Comparison of ENCODE assay signal across 8 cellular contexts in the genomic region with DNA sequence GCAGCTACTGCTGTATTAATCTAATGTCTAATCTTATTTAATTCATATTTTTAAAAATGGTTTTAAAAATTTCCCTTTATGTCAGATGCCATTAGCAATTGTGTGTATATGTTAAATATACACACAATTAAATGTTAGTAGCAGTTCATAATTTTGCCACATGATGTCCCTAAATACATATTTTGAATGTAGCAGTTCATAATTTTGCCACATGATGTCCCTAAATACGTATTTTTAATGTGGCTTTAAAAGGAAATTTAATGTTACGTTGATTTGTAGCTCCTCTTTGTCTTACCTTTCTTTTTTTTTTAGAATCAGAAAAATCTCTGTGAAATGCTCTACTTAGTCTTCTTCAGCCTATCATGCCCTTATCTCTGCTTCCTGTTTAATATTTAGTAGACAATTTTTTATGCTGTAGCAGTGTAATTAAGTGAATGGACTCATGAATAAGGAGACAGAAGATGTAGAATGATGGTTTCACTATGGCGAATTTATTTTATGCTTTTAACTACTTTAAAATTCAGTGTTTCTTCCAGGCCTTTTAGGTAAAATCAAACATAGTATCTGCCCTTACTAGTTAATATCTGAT. TPM values are rescaled to one million over a fixed set of nuclear protein-coding genes. Genes with fewer than 3 reads are reported as not detected.
A peak's percentile ranks its signal among the peaks of the same experiment; 100 is the strongest.
DNase-seq lines count a peak whose midpoint lies in the region; TF ChIP-seq lines count a peak whose summit lies in the region.

No MANE protein-coding gene starts in this region.

- TF ChIP-seq CTCF in mammary epithelial cell (conservative IDR thresholded peaks at IDR 0.05 in 1 of 2, IDR thresholded peaks at IDR 0.05 in 1 of 2; ENCODE audit: extremely low read depth in 1 of 2, insufficient read depth in 1 of 2, low read depth in 1 of 2, low read length in 2 of 2) (peak; percentile 76 to 77), nephron (IDR thresholded peaks at IDR 0.05; ENCODE audit: unreplicated experiment in 3 of 3) (peak; percentile 53 to 78 (median 69))

- H2AFZ ChIP-seq in mammary epithelial cell (ENCODE audit: low read depth, low read length), result peak overlapping the region; percentile 61

- dilution Hi-C loops in mammary epithelial cell (cut with HindIII; ENCODE audit: low sequenced_read_pairs), result no loop called here

- peak overlapping the region in 1 of 3 experiments; percentile 41 for H3K4me3 ChIP-seq in mammary epithelial cell (replicated peaks in 1 of 3; ENCODE audit: insufficient read depth in 1 of 3, low read depth in 2 of 3, low read length in 3 of 3)

- no peaks in the 10 kb centered on the region for H3K36me3 ChIP-seq in mammary epithelial cell (ENCODE audit: insufficient read depth, low read length)

- no peaks in the 10 kb centered on the region for H3K9me3 Mint-ChIP-seq in nephron
- H3K9me3 Mint-ChIP-seq in activated CD4-positive, alpha-beta T cell treated with anti-CD3 and anti-CD28 coated beads, Interleukin-2, amount 10 ng/mL, durations not matched to agents 24 days and 14 days, result no peaks in the 10 kb centered on the region

- no peak overlapping the region for H3K27ac Mint-ChIP-seq in nephron
- no peak overlapping the region for H3K27ac Mint-ChIP-seq in activated CD4-positive, alpha-beta T cell treated with anti-CD3 and anti-CD28 coated beads, Interleukin-2, amount 10 ng/mL, durations not matched to agents 24 days and 14 days

- no peaks in the 10 kb centered on the region for H3K9me3 ChIP-seq in mammary epithelial cell (replicated peaks; ENCODE audit: insufficient read depth, low read length)

- peak overlapping the region; percentile 13 for H3K9ac ChIP-seq in mammary epithelial cell (ENCODE audit: insufficient read depth, low read length)

- H3K4me3 Mint-ChIP-seq in nephron, result no peak overlapping the region
- H3K4me3 Mint-ChIP-seq in activated CD4-positive, alpha-beta T cell treated with anti-CD3 and anti-CD28 coated beads, Interleukin-2, amount 10 ng/mL, durations not matched to agents 24 days and 14 days, result no peak overlapping the region

- no peaks in the 10 kb centered on the region for H3K4me1 ChIP-seq in mammary epithelial cell (ENCODE audit: insufficient read depth, low read length)

- CTCF ChIA-PET in mammary epithelial cell (lab: Charles Lee; ENCODE audit: low non-redundant PET), result interaction anchor here (0.7 to 1.7 kb wide), 4 partner anchors 16 to 980 kb away, joined by 3 to 13 read pairs (median 7); no protein-coding TSS in a partner anchor

- DNase-seq in NCI-H2196 (lab: John Stamatoyannopoulos, UW; ENCODE audit: unreplicated experiment) (peak; percentile 21), NCI-H2196 treated with DMSO at 0.1 percent for 48 hours (lab: John Stamatoyannopoulos, UW; ENCODE audit: unreplicated experiment) (no peak), H4 (ENCODE audit: low spot score) (peak; percentile 59), NAMALWA (ENCODE audit: low spot score) (peak; percentile 68), mammary epithelial cell (peak; percentile 38), ureter (ENCODE audit: low spot score) (no peak)
- no peak for DNase-seq in activated CD4-positive, alpha-beta T cell treated with anti-CD3 and anti-CD28 coated beads, Interleukin-2, amount 10 ng/mL, durations not matched to agents 24 days and 14 days

- no TSS peak for BruUV-seq in mammary epithelial cell (replicated peaks; lab: Mats Ljungman, UMichigan)

- no peak overlapping the region for H3K27ac ChIP-seq in mammary epithelial cell (ENCODE audit: insufficient read depth, low read depth, low read length)

- no peaks in the 10 kb centered on the region for H3K79me2 ChIP-seq in mammary epithelial cell (ENCODE audit: insufficient read depth, low read length)

- no peaks in the 10 kb centered on the region for H3K27me3 ChIP-seq in mammary epithelial cell (ENCODE audit: insufficient read depth, low read length)

- in situ Hi-C loops in mammary epithelial cell (cut with MboI; ENCODE audit: low sequenced_read_pairs in 2 of 2), result loop anchor here in 1 of 2 donors (10.0 to 25.0 kb wide), 2 partner anchors 130 to 568 kb away; a partner anchor contains a TSS

- intact Hi-C loops in mammary epithelial cell (cut with micrococcal nuclease), result loop anchor here (1.0 to 5.0 kb wide), 4 partner anchors 48 to 570 kb away; a partner anchor contains a TSS
- intact Hi-C loops in activated CD4-positive, alpha-beta T cell treated with anti-CD3 and anti-CD28 coated beads, Interleukin-2, amount 10 ng/mL, durations not matched to agents 24 days and 14 days (cut with micrococcal nuclease), result loop anchor here (2.0 kb wide), 1 partner anchor 564 kb away; no protein-coding TSS in a partner anchor

- H4K20me1 ChIP-seq in mammary epithelial cell (ENCODE audit: insufficient read depth, low read length), result no peaks in the 10 kb centered on the region

- H3K4me2 ChIP-seq in mammary epithelial cell (ENCODE audit: insufficient read depth, low read depth, low read length), result peak overlapping the region; percentile 68

- H3K36me3 Mint-ChIP-seq in nephron (ENCODE audit: low read depth), result no peaks in the 10 kb centered on the region
- H3K36me3 Mint-ChIP-seq in activated CD4-positive, alpha-beta T cell treated with anti-CD3 and anti-CD28 coated beads, Interleukin-2, amount 10 ng/mL, durations not matched to agents 24 days and 14 days (ENCODE audit: low read depth), result no peaks in the 10 kb centered on the region

- WGBS in mammary epithelial cell (ENCODE audit: low coverage, missing lambda C conversion rate), result 4% methylated on average over 3 of the region's 3 CpGs

- H3K27me3 Mint-ChIP-seq in nephron (ENCODE audit: low read depth), result no peaks in the 10 kb centered on the region
- peaks cover 2% of the 10 kb centered on the region for H3K27me3 Mint-ChIP-seq in activated CD4-positive, alpha-beta T cell treated with anti-CD3 and anti-CD28 coated beads, Interleukin-2, amount 10 ng/mL, durations not matched to agents 24 days and 14 days

- no peaks in the 10 kb centered on the region for H3K4me1 Mint-ChIP-seq in nephron
- no peaks in the 10 kb centered on the region for H3K4me1 Mint-ChIP-seq in activated CD4-positive, alpha-beta T cell treated with anti-CD3 and anti-CD28 coated beads, Interleukin-2, amount 10 ng/mL, durations not matched to agents 24 days and 14 days

RNA-seq across cellular contexts. Expression of a gene that starts 26.1 kb away (rescaled TPM):
- not detected in 2 replicates for total RNA-seq in H4 (2014; rRNA removed; shearing (Covaris generic))
- total RNA-seq in mammary epithelial cell (under 1 TPM; 0.50 to 0.96 TPM), ureter (not detected)
- 0.03 TPM for polyA plus RNA-seq in mammary epithelial cell
- polyA minus RNA-seq in mammary epithelial cell, result not detected
- not detected in 2 replicates for total RNA-seq in activated CD4-positive, alpha-beta T cell treated with anti-CD3 and anti-CD28 coated beads, Interleukin-2, amount 10 ng/mL, durations not matched to agents 24 days and 14 days

Comparison
In these comparisons a context has a peak if more than half of its experiments do, and no peak if none do; other contexts are left out.
1. DNase-seq: peak in NCI-H2196 (single experiment), H4 (single experiment), NAMALWA (single experiment) and mammary epithelial cell (single experiment); none in NCI-H2196 treated with DMSO at 0.1 percent for 48 hours (single experiment), ureter (single experiment) and activated CD4-positive, alpha-beta T cell treated with anti-CD3 and anti-CD28 coated beads, Interleukin-2, amount 10 ng/mL, durations not matched to agents 24 days and 14 days (single experiment).